Comparison of ENCODE assay signal across 8 cellular contexts in genomic region chr19:45691516-45692186, GRCh38. TPM values are rescaled to one million over a fixed set of nuclear protein-coding genes. Genes with fewer than 3 reads are reported as not detected.
DNase-seq lines count a peak whose midpoint lies in the region; ATAC-seq and TF ChIP-seq lines count a peak whose summit lies in the region.

Gene SNRPD2 (minus strand): TSS chr19:45691953. CDS start chr19:45691888, 65 bp downstream.

- H3K4me3 ChIP-seq in DOHH2 (ENCODE audit: low read length): peak within 1 kb of the TSS; percentile 99
- peak within 1 kb of the TSS; percentile 96 for H3K4me3 ChIP-seq in fibroblast of pulmonary artery (replicated peaks; ENCODE audit: low read depth, low read length)

- no peaks in the 10 kb centered on the region for H3K9me3 Mint-ChIP-seq in natural killer cell treated with Interleukin-12 subunit alpha and Interleukin-12 subunit beta and Interleukin-15 and Interleukin-18, amount 100 ng/mL, for 72 hours

- peaks cover 15% of the 10 kb centered on the region for H3K4me1 ChIP-seq in DOHH2 (ENCODE audit: control insufficient read depth, low read length)

- peaks cover 58% of the 10 kb centered on the region for H3K79me2 ChIP-seq in DOHH2 (ENCODE audit: control insufficient read depth, low read length)

- no peaks in the 10 kb centered on the region for H3K9me3 ChIP-seq in DOHH2 (ENCODE audit: control insufficient read depth, insufficient read depth, low read length)

- peak; percentile 99 for DNase-seq in KG1 (lab: John Stamatoyannopoulos, UW)
- peak; percentile 94 for DNase-seq in RKO (ENCODE audit: low spot score)
- DNase-seq in activated effector memory CD4-positive, alpha-beta T cell treated with Interleukin-2 at 50 U/mL for 16 hours: peak; percentile 90
- peak; percentile 97 for DNase-seq in fibroblast of pulmonary artery (ENCODE audit: low read depth)
- DNase-seq in natural killer cell treated with Interleukin-12 subunit alpha and Interleukin-12 subunit beta and Interleukin-15 and Interleukin-18, amount 100 ng/mL, for 72 hours (ENCODE audit: low spot score): peak; percentile 94
- peak; percentile 92 for DNase-seq in stimulated activated naive CD4-positive, alpha-beta T cell treated with Interleukin-2 at 50 U/mL for 16 hours (lab: John Stamatoyannopoulos, UW)

- H3K27me3 ChIP-seq in DOHH2 (ENCODE audit: control insufficient read depth, low read length): no peaks in the 10 kb centered on the region

- peak; percentile 44 for ATAC-seq in GM21737 (IDR thresholded peaks at IDR 0.05; ENCODE audit: unreplicated experiment)
- ATAC-seq in natural killer cell treated with Interleukin-12 subunit alpha and Interleukin-12 subunit beta and Interleukin-15 and Interleukin-18, amount 100 ng/mL, for 72 hours: peak; percentile 71 to 81

- peaks cover 9% of the 10 kb centered on the region for H4K20me1 ChIP-seq in DOHH2 (ENCODE audit: control insufficient read depth, insufficient read depth, low read depth, low read length)

- H3F3A ChIP-seq in DOHH2 (ENCODE audit: control insufficient read depth, insufficient read depth): no peaks in the 10 kb centered on the region

- peak within 1 kb of the TSS; percentile 94 to 95 for H3K27ac Mint-ChIP-seq in natural killer cell treated with Interleukin-12 subunit alpha and Interleukin-12 subunit beta and Interleukin-15 and Interleukin-18, amount 100 ng/mL, for 72 hours

- TF ChIP-seq CTCF in DOHH2 (IDR thresholded peaks at IDR 0.05; ENCODE audit: low read depth, low read length, poor library complexity, severe bottlenecking) (no peak), fibroblast of pulmonary artery (IDR thresholded peaks at IDR 0.05; ENCODE audit: low read length, missing control alignments) (no peak)

- peaks cover 12% of the 10 kb centered on the region for H3K36me3 Mint-ChIP-seq in natural killer cell treated with Interleukin-12 subunit alpha and Interleukin-12 subunit beta and Interleukin-15 and Interleukin-18, amount 100 ng/mL, for 72 hours

- no peaks in the 10 kb centered on the region for H3K27me3 Mint-ChIP-seq in natural killer cell treated with Interleukin-12 subunit alpha and Interleukin-12 subunit beta and Interleukin-15 and Interleukin-18, amount 100 ng/mL, for 72 hours

- H3K4me3 Mint-ChIP-seq in natural killer cell treated with Interleukin-12 subunit alpha and Interleukin-12 subunit beta and Interleukin-15 and Interleukin-18, amount 100 ng/mL, for 72 hours: peak within 1 kb of the TSS; percentile 95

- H3K4me1 Mint-ChIP-seq in natural killer cell treated with Interleukin-12 subunit alpha and Interleukin-12 subunit beta and Interleukin-15 and Interleukin-18, amount 100 ng/mL, for 72 hours (ENCODE audit: low read depth in 2 of 2): peaks cover 20 to 21% of the 10 kb centered on the region in 2 donors

- H3K36me3 ChIP-seq in DOHH2 (ENCODE audit: control insufficient read depth, low read length): peaks cover 67% of the 10 kb centered on the region

- peak within 1 kb of the TSS; percentile 95 for H3K4me2 ChIP-seq in DOHH2 (ENCODE audit: low read length)

- H3K9me2 ChIP-seq in DOHH2 (replicated peaks; ENCODE audit: control insufficient read depth, low read length): no peaks in the 10 kb centered on the region

- peak within 1 kb of the TSS; percentile 77 for H3K27ac ChIP-seq in DOHH2 (ENCODE audit: low read depth, low read length)

RNA-seq across cellular contexts. Expression of gene SNRPD2, which starts in this region (rescaled TPM):
- total RNA-seq in natural killer cell treated with Interleukin-12 subunit alpha and Interleukin-12 subunit beta and Interleukin-15 and Interleukin-18, amount 100 ng/mL, for 72 hours: 100 to 1,000 TPM; 389 to 427 TPM

Comparison
In these comparisons a context has a peak if more than half of its experiments do, and no peak if none do; other contexts are left out.
1. Peak in every context shown above with its lines: DNase-seq, ATAC-seq, H3K4me3 ChIP-seq and H3K27ac ChIP-seq.